In genomic region chrX:66042307-66043077, GRCh38 we compare ENCODE assay signal across 1 cellular context.
TF ChIP-seq lines count a peak whose summit lies in the region.

No MANE protein-coding gene starts in this region.

TF ChIP-seq in GM12878, 131 proteins besides CTCF, POLR2A, EP300 and RAD21 (continued from another document):
- TF ChIP-seq NR2F1 (conservative IDR thresholded peaks at IDR 0.05): peak; percentile 96
- TF ChIP-seq ATF7 (IDR thresholded peaks at IDR 0.05; ENCODE audit: low read depth): peak; percentile 27; the same call in 1 of the 2 replicates
- TF ChIP-seq NFXL1 (IDR thresholded peaks at IDR 0.05; ENCODE audit: borderline replicate concordance): no peak
- peak; percentile 55; the same call in 1 of the 2 replicates for TF ChIP-seq NR2C1 (IDR thresholded peaks at IDR 0.05)
- TF ChIP-seq NFIC (IDR thresholded peaks at IDR 0.05; ENCODE audit: low read depth, low read length): peak; percentile 32; the same call in 1 of the 2 replicates
- TF ChIP-seq MTA2 (IDR thresholded peaks at IDR 0.05; ENCODE audit: low read depth): peak; percentile 63; the same call in 1 of the 2 replicates
- no peak for TF ChIP-seq SIN3A (IDR thresholded peaks at IDR 0.05; ENCODE audit: low read depth, low read length)
- TF ChIP-seq IKZF2 (IDR thresholded peaks at IDR 0.05): peak; percentile 78 to 88
- TF ChIP-seq CEBPZ (IDR thresholded peaks at IDR 0.05; ENCODE audit: low read depth, low read length): no peak
- no peak for TF ChIP-seq SMC3 (IDR thresholded peaks at IDR 0.05; ENCODE audit: borderline replicate concordance, low read length)
